In the genomic region with DNA sequence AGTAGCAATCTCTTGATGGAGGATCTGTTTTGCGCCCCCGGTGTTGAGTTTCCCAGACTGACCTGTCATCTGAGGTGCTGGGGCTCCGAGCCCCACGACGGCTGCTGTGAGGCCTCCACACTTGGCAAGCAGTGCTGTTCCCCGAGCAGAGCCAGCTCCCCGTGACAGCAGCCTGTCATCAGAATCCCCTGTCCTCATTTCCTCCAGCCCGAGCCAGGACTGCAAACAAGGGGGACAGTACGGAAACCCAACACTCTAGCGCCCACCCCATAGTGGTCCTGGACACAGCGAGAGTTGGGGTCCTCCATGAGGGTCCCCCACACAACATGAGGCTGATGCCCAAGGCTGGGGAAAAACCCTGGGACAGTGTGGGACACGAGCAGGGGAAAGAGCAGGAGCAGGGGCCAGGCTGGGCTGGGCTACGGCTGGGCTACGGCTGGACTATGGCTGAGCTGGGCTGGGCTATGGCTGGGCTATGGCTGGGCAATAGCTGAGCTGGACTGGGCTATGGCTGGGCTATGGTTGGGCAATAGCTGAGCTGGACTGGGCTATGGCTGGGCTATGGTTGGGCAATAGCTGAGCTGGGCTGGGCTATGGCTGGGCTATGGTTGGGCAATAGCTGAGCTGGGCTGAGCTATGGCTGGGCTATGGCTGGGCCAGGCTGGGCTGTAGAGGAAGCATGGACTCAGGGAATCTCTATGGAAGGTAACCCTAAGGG, we compare ENCODE assay signal across 13 cellular contexts. TPM values are rescaled to one million over a fixed set of nuclear protein-coding genes. Genes with fewer than 3 reads are reported as not detected.
DNase-seq lines count a peak whose midpoint lies in the region; ATAC-seq and TF ChIP-seq lines count a peak whose summit lies in the region.
"Had no signal": no experiment of that assay in that cellular context is flagged by ENCODE, and none has a peak within 500 bp of the region (broad histone marks: within the 10 kb centered on the region; RNA-seq: fewer than 3 reads in every experiment).

No MANE protein-coding gene starts in this region.

- H3K79me2 ChIP-seq in trophoblast cell (ENCODE audit: control insufficient read depth, insufficient read depth, low read length, poor library complexity), result no peaks in the 10 kb centered on the region

- no peak overlapping the region for H2AFZ ChIP-seq in trophoblast cell (ENCODE audit: insufficient read depth, low read length, poor library complexity)

- H3K9ac ChIP-seq in trophoblast cell (ENCODE audit: low read length), result no peak overlapping the region

- no peak for TF ChIP-seq EP300 in transverse colon (IDR thresholded peaks at IDR 0.05; ENCODE audit: low read depth)

- H4K12ac ChIP-seq in trophoblast cell (ENCODE audit: low read depth, low read length), result no peak overlapping the region

- no peak for ATAC-seq in GM19023 (IDR thresholded peaks at IDR 0.05; ENCODE audit: unreplicated experiment)

- H3K27ac ChIP-seq in trophoblast cell (ENCODE audit: low read depth, low read length) (no peak overlapping the region), transverse colon (no peak overlapping the region)

- H3K23ac ChIP-seq in trophoblast cell (ENCODE audit: low read length), result no peak overlapping the region

- H3K14ac ChIP-seq in trophoblast cell (ENCODE audit: low read length), result no peak overlapping the region

- H3K27me3 ChIP-seq in trophoblast cell (ENCODE audit: insufficient read depth, low read length), result no peaks in the 10 kb centered on the region
- H3K27me3 ChIP-seq in transverse colon, result no peaks in the 10 kb centered on the region

- H4K8ac ChIP-seq in trophoblast cell (ENCODE audit: low read depth, low read length), result no peak overlapping the region

- intact Hi-C loops in transverse colon (cut with DNase I; ENCODE audit: low total_unique reads), result no loop called here

- H4K91ac ChIP-seq in trophoblast cell (ENCODE audit: low read depth, low read length), result no peak overlapping the region

- TF ChIP-seq CTCF in fibroblast of the aortic adventitia (IDR thresholded peaks at IDR 0.05; ENCODE audit: insufficient read depth, low read length) (no peak), transverse colon (IDR thresholded peaks at IDR 0.05) (no peak)

- no peak overlapping the region for H3K4me2 ChIP-seq in trophoblast cell (ENCODE audit: low read length)

- H3K9me3 ChIP-seq in trophoblast cell (ENCODE audit: insufficient read depth, low read depth, low read length) (peaks cover 1% of the 10 kb centered on the region), transverse colon (no peaks in the 10 kb centered on the region)

- H3K79me1 ChIP-seq in trophoblast cell (ENCODE audit: low read length), result no peaks in the 10 kb centered on the region

- no peak overlapping the region for H3K4me3 ChIP-seq in fibroblast of the aortic adventitia (ENCODE audit: low read depth, low read length)
- no peak overlapping the region for H3K4me3 ChIP-seq in trophoblast cell (ENCODE audit: low read depth, low read length)
- H3K4me3 ChIP-seq in transverse colon, result no peak overlapping the region

- H3K4me1 ChIP-seq in trophoblast cell (ENCODE audit: control insufficient read depth in 1 of 2, insufficient read depth in 2 of 2, low read length in 2 of 2), result peaks cover 14% of the 10 kb centered on the region in 2 experiments
- peaks cover 3 to 17% (median 11%) of the 10 kb centered on the region in 4 donors for H3K4me1 ChIP-seq in transverse colon

- in situ Hi-C loops in transverse colon (cut with MboI; ENCODE audit: low pct_ligation_motif_present in 1 of 4, low pct_unique_long_range_greater_than_20kb in 1 of 4, low sequenced_read_pairs in 3 of 4), result no loop called here

- no peak overlapping the region for H2BK5ac ChIP-seq in trophoblast cell (ENCODE audit: low read depth, low read length, poor library complexity)

- no CpG with 5 or more reads among the region's 14 CpGs for WGBS in trophoblast cell (ENCODE audit: extremely low coverage, insufficient coverage, insufficient read length)
- WGBS in transverse colon (ENCODE audit: low coverage in 1 of 2), 2 donors, result 72% methylated on average over 14 of the region's 14 CpGs; no CpG with 5 or more reads in 1 of the 2 donors

- H3K18ac ChIP-seq in trophoblast cell (ENCODE audit: low read length), result no peak overlapping the region

- no peak overlapping the region for H2AK5ac ChIP-seq in trophoblast cell (ENCODE audit: low read length)

- no peak for TF ChIP-seq POLR2A in transverse colon (IDR thresholded peaks at IDR 0.05)

- no peak overlapping the region for H2BK120ac ChIP-seq in trophoblast cell (ENCODE audit: insufficient read depth, low read length, poor library complexity)

- no peak overlapping the region for H2BK12ac ChIP-seq in trophoblast cell (ENCODE audit: low read length)

- H3K4ac ChIP-seq in trophoblast cell (ENCODE audit: low read depth, low read length), result no peak overlapping the region

- H3K36me3 ChIP-seq in trophoblast cell (ENCODE audit: control insufficient read depth in 1 of 2, insufficient read depth in 2 of 2, low read length in 2 of 2), result no peaks in the 10 kb centered on the region
- no peaks in the 10 kb centered on the region for H3K36me3 ChIP-seq in transverse colon

- DNase-seq in EH (ENCODE audit: low read depth) (peak; percentile 83), NOMO-1 treated with DMSO at 0.1 percent for 48 hours (lab: John Stamatoyannopoulos, UW; ENCODE audit: unreplicated experiment) (peak; percentile 24), fibroblast of the aortic adventitia (ENCODE audit: low read depth) (peak; percentile 71), trophoblast cell (peak; percentile 76 to 77), NCI-H1092 treated with DMSO at 0.1 percent for 48 hours (lab: John Stamatoyannopoulos, UW) (no peak), transverse colon (no peak), NCI-H1048 (lab: John Stamatoyannopoulos, UW) (no peak)
- DNase-seq: DMS153, NCI-H2227 treated with DMSO at 0.1 percent for 48 hours had no signal

RNA-seq across cellular contexts. Expression of gene KLHL30, which starts 1.5 kb away (rescaled TPM):
- total RNA-seq in fibroblast of the aortic adventitia (ENCODE audit: low replicate concordance) (0.09 and 0.33 TPM in 2 replicates), transverse colon (1 to 10 TPM in 1 of 4 donors, under 1 TPM in 1, not detected in 2; 0.14 to 5.6 TPM)
- 0.11 TPM in 2 replicates for polyA plus RNA-seq in trophoblast cell (2013)
- total RNA-seq: cerebellum; pulmonary artery endothelial cell; T-helper 2 cell treated with Interferon-gamma antibody and Interleukin-4, amounts not matched to agents 100 ng/mL and 5 ng/mL, for 36 hours had no signal

RNA-seq across cellular contexts. Expression of gene ERFE, which starts 21.8 kb away (rescaled TPM):
- total RNA-seq in fibroblast of the aortic adventitia (ENCODE audit: low replicate concordance), result 2.8 and 3.4 TPM in 2 replicates
- 0.25 and 0.56 TPM in 2 replicates for polyA plus RNA-seq in trophoblast cell (2013)
- total RNA-seq in transverse colon, result under 1 TPM in 1 of 4 donors, not detected in 3; 0.41 TPM

RNA-seq across cellular contexts. Expression of gene ESPNL, which starts 36.8 kb away (rescaled TPM):
- total RNA-seq in fibroblast of the aortic adventitia (ENCODE audit: low replicate concordance) (1.4 and 2.4 TPM in 2 replicates), transverse colon (1 to 10 TPM in 2 of 4 donors, under 1 TPM in 2; 0.14 to 4.4 (median 0.72) TPM)
- polyA plus RNA-seq in trophoblast cell (2013), result 0.11 TPM in 2 replicates

Comparison
In these comparisons a context has a peak if more than half of its experiments do, and no peak if none do; other contexts are left out.
1. DNase-seq: peak in EH (single experiment), NOMO-1 treated with DMSO at 0.1 percent for 48 hours (single experiment), fibroblast of the aortic adventitia (single experiment) and trophoblast cell (2 of 2); none in NCI-H1092 treated with DMSO at 0.1 percent for 48 hours (single experiment), transverse colon (single experiment) and NCI-H1048 (single experiment).